In genomic region chr3:52315006-52315405, GRCh38 we compare ENCODE assay signal across 21 cellular contexts. TPM values are rescaled to one million over a fixed set of nuclear protein-coding genes. Genes with fewer than 3 reads are reported as not detected.
DNase-seq lines count a peak whose midpoint lies in the region; ATAC-seq lines count a peak whose summit lies in the region.
"Had no signal": no experiment of that assay in that cellular context is flagged by ENCODE, and none has a peak within 500 bp of the region (broad histone marks: within the 10 kb centered on the region; RNA-seq: fewer than 3 reads in every experiment).

No MANE protein-coding gene starts in this region.

- POLR2A ChIA-PET in naive thymus-derived CD4-positive, alpha-beta T cell (lab: Charles Lee): interaction anchor here (0.9 kb wide), 1 partner anchor 12 kb away, joined by 3 read pairs; no protein-coding TSS in a partner anchor

- peaks cover 0 to 7% (median 0%) of the 10 kb centered on the region in 3 experiments for H3K36me3 ChIP-seq in naive thymus-derived CD4-positive, alpha-beta T cell (ENCODE audit: control insufficient read depth in 2 of 3, insufficient read depth in 3 of 3, low read length in 3 of 3)
- H3K36me3 ChIP-seq: SJCRH30 had no signal

- no peaks in the 10 kb centered on the region for H3K27me3 Mint-ChIP-seq in activated T-helper 17 cell treated with anti-CD3 and anti-CD28 coated beads, Interleukin-2, amount 50 U/mL, for 72 hours
- no peaks in the 10 kb centered on the region for H3K27me3 Mint-ChIP-seq in naive thymus-derived CD4-positive, alpha-beta T cell
- no peaks in the 10 kb centered on the region for H3K27me3 Mint-ChIP-seq in stimulated activated naive B cell treated with anti-CD40 and anti-IgM and Interleukin-4, amounts not matched to agents 10 μg/mL and 1 μg/mL and 100 μg/mL, for 72 hours
- no peaks in the 10 kb centered on the region for H3K27me3 Mint-ChIP-seq in activated T-helper 2 cell treated with anti-CD3 and anti-CD28 coated beads, Interferon-gamma antibody, Interleukin-2, Interleukin-4, amounts not matched to agents 10 μg/mL and 5 μg/mL and 100 μg/mL, durations not matched to agents 14 hours and 24 hours and 36 hours (ENCODE audit: low read depth)

- peak overlapping the region; percentile 44 to 70 for H3K27ac Mint-ChIP-seq in activated naive CD4-positive, alpha-beta T cell treated with anti-CD3 and anti-CD28 coated beads, Interleukin-2, amount 50 U/mL, for 72 hours
- peak overlapping the region; percentile 84 for H3K27ac Mint-ChIP-seq in activated T-helper 17 cell treated with anti-CD3 and anti-CD28 coated beads, Interleukin-2, amount 50 U/mL, for 72 hours
- peak overlapping the region in 5 of 9 donors; percentile 19 to 39 (median 36) for H3K27ac Mint-ChIP-seq in naive thymus-derived CD4-positive, alpha-beta T cell
- H3K27ac Mint-ChIP-seq in stimulated activated naive B cell treated with anti-CD40 and anti-IgM and Interleukin-4, amounts not matched to agents 10 μg/mL and 1 μg/mL and 100 μg/mL, for 72 hours: peak overlapping the region; percentile 91
- no peak overlapping the region for H3K27ac Mint-ChIP-seq in activated T-helper 2 cell treated with anti-CD3 and anti-CD28 coated beads, Interferon-gamma antibody, Interleukin-2, Interleukin-4, amounts not matched to agents 10 μg/mL and 5 μg/mL and 100 μg/mL, durations not matched to agents 14 hours and 24 hours and 36 hours

- ATAC-seq in activated naive CD4-positive, alpha-beta T cell treated with anti-CD3 and anti-CD28 coated beads, Interleukin-2, amount 50 U/mL, for 72 hours: no peak
- ATAC-seq in activated T-helper 17 cell treated with anti-CD3 and anti-CD28 coated beads, Interleukin-2, amount 50 U/mL, for 72 hours (replicated peaks): no peak
- no peak for ATAC-seq in naive thymus-derived CD4-positive, alpha-beta T cell
- ATAC-seq in stimulated activated naive B cell treated with anti-CD40 and anti-IgM and Interleukin-4, amounts not matched to agents 10 μg/mL and 1 μg/mL and 100 μg/mL, for 72 hours (replicated peaks): no peak

- H3K9me3 Mint-ChIP-seq in activated naive CD4-positive, alpha-beta T cell treated with anti-CD3 and anti-CD28 coated beads, Interleukin-2, amount 50 U/mL, for 72 hours: no peaks in the 10 kb centered on the region
- no peaks in the 10 kb centered on the region for H3K9me3 Mint-ChIP-seq in activated T-helper 17 cell treated with anti-CD3 and anti-CD28 coated beads, Interleukin-2, amount 50 U/mL, for 72 hours
- no peaks in the 10 kb centered on the region for H3K9me3 Mint-ChIP-seq in naive thymus-derived CD4-positive, alpha-beta T cell
- no peaks in the 10 kb centered on the region for H3K9me3 Mint-ChIP-seq in stimulated activated naive B cell treated with anti-CD40 and anti-IgM and Interleukin-4, amounts not matched to agents 10 μg/mL and 1 μg/mL and 100 μg/mL, for 72 hours
- H3K9me3 Mint-ChIP-seq in activated T-helper 2 cell treated with anti-CD3 and anti-CD28 coated beads, Interferon-gamma antibody, Interleukin-2, Interleukin-4, amounts not matched to agents 10 μg/mL and 5 μg/mL and 100 μg/mL, durations not matched to agents 14 hours and 24 hours and 36 hours: no peaks in the 10 kb centered on the region

- no peaks in the 10 kb centered on the region for H3K36me3 Mint-ChIP-seq in activated naive CD4-positive, alpha-beta T cell treated with anti-CD3 and anti-CD28 coated beads, Interleukin-2, amount 50 U/mL, for 72 hours
- no peaks in the 10 kb centered on the region for H3K36me3 Mint-ChIP-seq in activated T-helper 17 cell treated with anti-CD3 and anti-CD28 coated beads, Interleukin-2, amount 50 U/mL, for 72 hours (ENCODE audit: low read depth)
- H3K36me3 Mint-ChIP-seq in naive thymus-derived CD4-positive, alpha-beta T cell: peaks cover 0 to 5% (median under 1%) of the 10 kb centered on the region in 5 donors
- peaks cover 1 to 13% of the 10 kb centered on the region in 2 donors for H3K36me3 Mint-ChIP-seq in stimulated activated naive B cell treated with anti-CD40 and anti-IgM and Interleukin-4, amounts not matched to agents 10 μg/mL and 1 μg/mL and 100 μg/mL, for 72 hours
- H3K36me3 Mint-ChIP-seq in activated T-helper 2 cell treated with anti-CD3 and anti-CD28 coated beads, Interferon-gamma antibody, Interleukin-2, Interleukin-4, amounts not matched to agents 10 μg/mL and 5 μg/mL and 100 μg/mL, durations not matched to agents 14 hours and 24 hours and 36 hours (ENCODE audit: low read depth): peaks cover under 1% of the 10 kb centered on the region

- H3K4me3 Mint-ChIP-seq in activated T-helper 17 cell treated with anti-CD3 and anti-CD28 coated beads, Interleukin-2, amount 50 U/mL, for 72 hours: no peak overlapping the region
- no peak overlapping the region for H3K4me3 Mint-ChIP-seq in naive thymus-derived CD4-positive, alpha-beta T cell
- no peak overlapping the region for H3K4me3 Mint-ChIP-seq in stimulated activated naive B cell treated with anti-CD40 and anti-IgM and Interleukin-4, amounts not matched to agents 10 μg/mL and 1 μg/mL and 100 μg/mL, for 72 hours
- H3K4me3 Mint-ChIP-seq in activated T-helper 2 cell treated with anti-CD3 and anti-CD28 coated beads, Interferon-gamma antibody, Interleukin-2, Interleukin-4, amounts not matched to agents 10 μg/mL and 5 μg/mL and 100 μg/mL, durations not matched to agents 14 hours and 24 hours and 36 hours (ENCODE audit: low read depth): no peak overlapping the region

- H3K27ac ChIP-seq in naive thymus-derived CD4-positive, alpha-beta T cell (ENCODE audit: low read depth, low read length): no peak overlapping the region
- H3K27ac ChIP-seq: C4-2B had no signal

- no peak for DNase-seq in activated naive CD4-positive, alpha-beta T cell treated with anti-CD3 and anti-CD28 coated beads, Interleukin-2, amount 50 U/mL, for 72 hours (ENCODE audit: low spot score in 2 of 2)
- no peak for DNase-seq in activated naive CD4-positive, alpha-beta T cell treated with anti-CD3 and anti-CD28 coated beads, Interleukin-2, amount 50 U/mL, for 16 hours
- no peak for DNase-seq in naive thymus-derived CD4-positive, alpha-beta T cell
- DNase-seq in stimulated activated naive B cell treated with anti-CD40 and anti-IgM and Interleukin-4, amounts not matched to agents 10 μg/mL and 1 μg/mL and 100 μg/mL, for 72 hours: no peak
- no peak for DNase-seq in activated T-helper 2 cell treated with anti-CD3 and anti-CD28 coated beads, Interferon-gamma antibody, Interleukin-2, Interleukin-4, amounts not matched to agents 10 μg/mL and 5 μg/mL and 100 μg/mL, durations not matched to agents 14 hours and 24 hours and 36 hours (ENCODE audit: low spot score)
- no peak for DNase-seq in activated effector memory CD4-positive, alpha-beta T cell treated with anti-CD3 and anti-CD28 coated beads, Interleukin-2, amount 50 U/mL, for 16 hours
- no peak for DNase-seq in RPMI8226
- DNase-seq: 8988T; COR-L47; DMS153; Kasumi-1; MM.1S; NCI-H1105; NCI-H1694 treated with DMSO at 0.1 percent for 48 hours; NCI-H345; NCI-H69; NK-92 treated with Interleukin-12 subunit alpha and Interleukin-12 subunit beta, amount 100 ng/mL, for 24 hours; OCI-M1; SJCRH30 had no signal

- no peaks in the 10 kb centered on the region for H3K9me3 ChIP-seq in naive thymus-derived CD4-positive, alpha-beta T cell (ENCODE audit: control insufficient read depth in 2 of 3, low read length in 3 of 3)
- H3K9me3 ChIP-seq: SJCRH30 had no signal

- H3K4me1 ChIP-seq in naive thymus-derived CD4-positive, alpha-beta T cell (ENCODE audit: control insufficient read depth in 2 of 2, insufficient read depth in 2 of 2, low read length in 2 of 2): peaks cover 11 to 15% of the 10 kb centered on the region in 2 donors

- CTCF ChIA-PET in naive thymus-derived CD4-positive, alpha-beta T cell (lab: Charles Lee): interaction anchor here (0.6 kb wide), 1 partner anchor 62 kb away, joined by 4 read pairs; no protein-coding TSS in a partner anchor

- no peak overlapping the region for H3K4me3 ChIP-seq in naive thymus-derived CD4-positive, alpha-beta T cell (ENCODE audit: low read length)
- H3K4me3 ChIP-seq: SJCRH30 had no signal

- intact Hi-C loops in naive thymus-derived CD4-positive, alpha-beta T cell (cut with micrococcal nuclease): loop anchor here in 1 of 2 donors (5.0 kb wide), 1 partner anchor 38 kb away; the partner anchor contains the start of gene WDR82
- intact Hi-C loops in activated T-helper 2 cell treated with anti-CD3 and anti-CD28 coated beads, Interferon-gamma antibody, Interleukin-2, Interleukin-4, amounts not matched to agents 10 μg/mL and 5 μg/mL and 100 μg/mL, durations not matched to agents 14 hours and 24 hours and 36 hours (cut with micrococcal nuclease): no loop called here

- no peaks in the 10 kb centered on the region for H3K27me3 ChIP-seq in naive thymus-derived CD4-positive, alpha-beta T cell (ENCODE audit: control insufficient read depth in 2 of 2, insufficient read depth in 2 of 2, low read length in 2 of 2)

- H3K4me1 Mint-ChIP-seq in activated T-helper 17 cell treated with anti-CD3 and anti-CD28 coated beads, Interleukin-2, amount 50 U/mL, for 72 hours: peaks cover 23% of the 10 kb centered on the region
- H3K4me1 Mint-ChIP-seq in naive thymus-derived CD4-positive, alpha-beta T cell: peaks cover 0 to 25% (median 20%) of the 10 kb centered on the region in 7 donors
- H3K4me1 Mint-ChIP-seq in stimulated activated naive B cell treated with anti-CD40 and anti-IgM and Interleukin-4, amounts not matched to agents 10 μg/mL and 1 μg/mL and 100 μg/mL, for 72 hours: peaks cover 52 to 78% of the 10 kb centered on the region in 2 donors
- peaks cover 26% of the 10 kb centered on the region for H3K4me1 Mint-ChIP-seq in activated T-helper 2 cell treated with anti-CD3 and anti-CD28 coated beads, Interferon-gamma antibody, Interleukin-2, Interleukin-4, amounts not matched to agents 10 μg/mL and 5 μg/mL and 100 μg/mL, durations not matched to agents 14 hours and 24 hours and 36 hours (ENCODE audit: low read depth)

RNA-seq across cellular contexts. Expression of gene DNAH1, which starts 1.1 kb away (rescaled TPM):
- total RNA-seq in activated naive CD4-positive, alpha-beta T cell treated with anti-CD3 and anti-CD28 coated beads, Interleukin-2, amount 50 U/mL, for 72 hours: 10 to 100 TPM; 17.5 to 19.8 TPM
- 10 to 100 TPM; 17.2 to 26.5 TPM for total RNA-seq in activated T-helper 17 cell treated with anti-CD3 and anti-CD28 coated beads, Interleukin-2, amount 50 U/mL, for 72 hours
- total RNA-seq in naive thymus-derived CD4-positive, alpha-beta T cell: 10 to 100 TPM; 32.1 to 69.2 (median 49.0) TPM
- 1 to 10 TPM in 1 of 2 donors, under 1 TPM in 1; 0.35 to 1.7 TPM for polyA plus RNA-seq in naive thymus-derived CD4-positive, alpha-beta T cell
- 9.8 and 11.1 TPM in 2 replicates for total RNA-seq in activated T-helper 2 cell treated with anti-CD3 and anti-CD28 coated beads, Interferon-gamma antibody, Interleukin-2, Interleukin-4, amounts not matched to agents 10 μg/mL and 5 μg/mL and 100 μg/mL, durations not matched to agents 14 hours and 24 hours and 36 hours

RNA-seq across cellular contexts. Expression of gene GLYCTK, which starts 27.4 kb away (rescaled TPM):
- 10 to 100 TPM; 20.4 to 24.1 TPM for total RNA-seq in activated naive CD4-positive, alpha-beta T cell treated with anti-CD3 and anti-CD28 coated beads, Interleukin-2, amount 50 U/mL, for 72 hours
- total RNA-seq in activated T-helper 17 cell treated with anti-CD3 and anti-CD28 coated beads, Interleukin-2, amount 50 U/mL, for 72 hours: 10 to 100 TPM; 22.8 to 25.2 TPM
- 10 to 100 TPM; 24.3 to 38.3 (median 32.8) TPM for total RNA-seq in naive thymus-derived CD4-positive, alpha-beta T cell
- polyA plus RNA-seq in naive thymus-derived CD4-positive, alpha-beta T cell: 10 to 100 TPM in 1 of 2 donors, 1 to 10 TPM in 1; 8.0 to 15.5 TPM
- 16.6 and 16.8 TPM in 2 replicates for total RNA-seq in activated T-helper 2 cell treated with anti-CD3 and anti-CD28 coated beads, Interferon-gamma antibody, Interleukin-2, Interleukin-4, amounts not matched to agents 10 μg/mL and 5 μg/mL and 100 μg/mL, durations not matched to agents 14 hours and 24 hours and 36 hours

RNA-seq across cellular contexts. Expression of gene WDR82, which starts 36.6 kb away (rescaled TPM):
- total RNA-seq in activated naive CD4-positive, alpha-beta T cell treated with anti-CD3 and anti-CD28 coated beads, Interleukin-2, amount 50 U/mL, for 72 hours: 100 to 1,000 TPM in 1 of 2 donors, 10 to 100 TPM in 1; 96.6 to 129 TPM
- total RNA-seq in activated T-helper 17 cell treated with anti-CD3 and anti-CD28 coated beads, Interleukin-2, amount 50 U/mL, for 72 hours: 100 to 1,000 TPM in 1 of 2 donors, 10 to 100 TPM in 1; 81.1 to 106 TPM
- total RNA-seq in naive thymus-derived CD4-positive, alpha-beta T cell: 100 to 1,000 TPM; 112 to 161 (median 135) TPM
- polyA plus RNA-seq in naive thymus-derived CD4-positive, alpha-beta T cell: 100 to 1,000 TPM; 127 to 181 TPM
- 101 and 103 TPM in 2 replicates for total RNA-seq in activated T-helper 2 cell treated with anti-CD3 and anti-CD28 coated beads, Interferon-gamma antibody, Interleukin-2, Interleukin-4, amounts not matched to agents 10 μg/mL and 5 μg/mL and 100 μg/mL, durations not matched to agents 14 hours and 24 hours and 36 hours
